In the genomic region with DNA sequence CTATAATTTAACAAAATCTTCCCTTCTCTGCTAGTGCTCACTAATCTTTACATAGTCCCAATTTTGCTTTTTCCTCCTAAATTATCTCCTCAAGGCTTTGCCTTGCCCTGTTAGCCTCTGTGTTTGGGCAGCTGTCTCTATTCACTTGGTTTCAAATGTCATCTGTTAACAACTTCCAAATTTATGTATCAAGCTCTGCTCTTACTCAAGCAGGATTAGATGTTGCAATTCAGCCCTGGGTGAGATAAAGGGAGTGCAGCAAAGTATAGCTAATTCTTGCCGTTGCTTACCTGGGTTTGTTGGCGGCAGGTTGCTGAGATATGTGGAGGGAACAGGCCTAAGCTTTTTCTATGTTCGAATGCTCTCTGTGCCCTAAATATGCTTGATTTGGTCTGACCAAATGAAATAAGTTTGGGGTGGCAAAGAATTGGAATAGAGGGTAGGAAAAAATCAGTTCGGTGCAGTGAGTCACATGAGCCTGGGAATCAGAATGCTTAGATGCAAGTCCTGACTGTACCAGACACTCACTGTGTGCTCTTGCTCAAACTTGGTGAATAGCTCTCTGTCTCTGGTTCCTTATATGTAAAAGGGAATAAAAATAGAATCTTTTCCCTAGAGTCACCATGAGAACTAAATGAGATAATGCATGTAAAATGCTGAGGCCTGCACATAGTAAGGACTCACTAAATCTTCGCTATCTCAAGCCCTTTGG, we compare ENCODE assay signal across 1 cellular context.
TF ChIP-seq lines count a peak whose summit lies in the region.

No MANE protein-coding gene starts in this region.

TF ChIP-seq in H1, 55 proteins besides CTCF, POLR2A, EP300 and RAD21 (continued from another document):
- TF ChIP-seq YY1 (IDR thresholded peaks at IDR 0.05; ENCODE audit: low read depth, low read length) = no peak
- TF ChIP-seq HDAC6 (IDR thresholded peaks at IDR 0.05; ENCODE audit: low read depth, low read length) = no peak
- TF ChIP-seq SAP30 (IDR thresholded peaks at IDR 0.05; ENCODE audit: insufficient read depth, insufficient replicate concordance, low read length) = no peak
- TF ChIP-seq SP4 (IDR thresholded peaks at IDR 0.05; ENCODE audit: low read length) = no peak
- no peak for TF ChIP-seq SUZ12 (IDR thresholded peaks at IDR 0.05; ENCODE audit: low read length)
- no peak for TF ChIP-seq BCL11A (IDR thresholded peaks at IDR 0.05; ENCODE audit: low read depth in 2 of 2, low read length in 2 of 2)
- TF ChIP-seq CTBP2 (IDR thresholded peaks at IDR 0.05; ENCODE audit: borderline replicate concordance, insufficient read depth, insufficient read length, low read length) = no peak
- TF ChIP-seq, protein P1, sequence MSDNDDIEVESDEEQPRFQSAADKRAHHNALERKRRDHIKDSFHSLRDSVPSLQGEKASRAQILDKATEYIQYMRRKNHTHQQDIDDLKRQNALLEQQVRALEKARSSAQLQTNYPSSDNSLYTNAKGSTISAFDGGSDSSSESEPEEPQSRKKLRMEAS (IDR thresholded peaks at IDR 0.05) = no peak
- TF ChIP-seq SIRT6 (IDR thresholded peaks at IDR 0.05; ENCODE audit: low read length) = no peak
- no peak for TF ChIP-seq EZH2 (IDR thresholded peaks at IDR 0.05; ENCODE audit: low read depth, low read length, severe bottlenecking)
- TF ChIP-seq KDM5A (IDR thresholded peaks at IDR 0.05; ENCODE audit: low read length) = no peak
- TF ChIP-seq EGR1 (IDR thresholded peaks at IDR 0.05; ENCODE audit: borderline replicate concordance, low read depth, low read length) = no peak
- no peak for TF ChIP-seq KDM1A (IDR thresholded peaks at IDR 0.05; ENCODE audit: borderline replicate concordance, low read length)
- no peak for TF ChIP-seq ZNF274 (IDR thresholded peaks at IDR 0.05; ENCODE audit: borderline replicate concordance, extremely low read depth, low read length)
- TF ChIP-seq TAF7 (optimal IDR thresholded peaks at IDR 0.05; ENCODE audit: borderline replicate concordance, low read depth, low read length) = no peak
- TF ChIP-seq TBP (IDR thresholded peaks at IDR 0.05; ENCODE audit: low read depth, low read length) = no peak
- TF ChIP-seq SRF (IDR thresholded peaks at IDR 0.05; ENCODE audit: low read depth, low read length) = no peak
- TF ChIP-seq SP1 (IDR thresholded peaks at IDR 0.05; ENCODE audit: low read depth, low read length) = no peak
